8 cellular contexts compared by ENCODE assay signal in the genomic region with DNA sequence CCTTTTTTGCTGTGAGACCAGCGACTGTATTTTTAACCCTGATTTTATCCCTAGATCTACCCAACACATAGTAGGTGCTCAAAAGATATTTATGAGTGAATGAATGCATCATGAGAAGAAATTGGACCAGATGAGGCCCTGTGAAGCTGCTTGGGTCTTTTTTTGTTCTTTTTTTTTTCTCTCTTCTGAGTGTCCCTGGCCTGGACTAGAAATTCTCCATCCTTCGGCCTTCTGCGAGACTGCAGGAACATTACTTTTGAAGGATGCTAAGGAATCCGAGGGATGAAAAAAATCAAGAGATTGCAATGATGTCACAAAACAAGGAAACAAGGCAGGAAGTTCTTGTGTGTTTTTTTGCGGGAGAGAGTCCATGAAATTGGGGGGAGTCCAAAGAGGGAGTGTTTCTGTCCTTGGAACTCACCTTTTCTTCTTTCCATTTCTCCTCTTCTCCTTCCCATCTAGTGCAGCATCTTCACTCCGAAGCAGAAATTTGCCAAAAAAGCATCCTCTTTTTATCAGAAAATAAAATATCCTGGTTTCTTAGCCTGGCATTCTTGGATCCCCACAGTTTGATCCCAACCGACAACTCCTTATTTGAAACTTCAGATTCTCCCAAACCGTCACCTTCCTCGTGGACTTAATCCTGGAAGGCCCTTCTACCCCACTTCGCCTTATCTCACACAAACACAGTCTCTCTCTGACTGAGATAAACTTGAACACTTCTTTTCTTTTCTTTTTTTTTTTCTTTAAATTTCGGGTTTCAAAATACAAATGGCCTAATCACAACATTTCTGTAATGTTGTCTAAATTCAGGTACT. TPM values are rescaled to one million over a fixed set of nuclear protein-coding genes. Genes with fewer than 3 reads are reported as not detected.
DNase-seq lines count a peak whose midpoint lies in the region; ATAC-seq and TF ChIP-seq lines count a peak whose summit lies in the region.

No MANE protein-coding gene starts in this region.

- peaks cover 3% of the 10 kb centered on the region for H3K9me3 Mint-ChIP-seq in activated naive CD8-positive, alpha-beta T cell treated with anti-CD3 and anti-CD28 coated beads for 36 hours

- peaks cover 47% of the 10 kb centered on the region for H3K4me1 Mint-ChIP-seq in activated naive CD8-positive, alpha-beta T cell treated with anti-CD3 and anti-CD28 coated beads for 36 hours

- H3K27me3 Mint-ChIP-seq in activated naive CD8-positive, alpha-beta T cell treated with anti-CD3 and anti-CD28 coated beads for 36 hours, result no peaks in the 10 kb centered on the region

- H3K9me3 ChIP-seq in BE2C (no peaks in the 10 kb centered on the region), hepatocyte (ENCODE audit: low read depth) (no peaks in the 10 kb centered on the region)

- 57% methylated on average over 11 of the region's 11 CpGs for WGBS in hepatocyte (ENCODE audit: low lambda C conversion rate, missing lambda C conversion rate)

- ATAC-seq in HG03097 (IDR thresholded peaks at IDR 0.05; ENCODE audit: low FRiP score, unreplicated experiment) (peak; percentile 4), HG02973 (IDR thresholded peaks at IDR 0.05; ENCODE audit: unreplicated experiment) (no peak)

- H3K36me3 Mint-ChIP-seq in activated naive CD8-positive, alpha-beta T cell treated with anti-CD3 and anti-CD28 coated beads for 36 hours, result peaks cover 10% of the 10 kb centered on the region

- no peak for DNase-seq in BE2C
- DNase-seq in activated naive CD8-positive, alpha-beta T cell treated with anti-CD3 and anti-CD28 coated beads for 36 hours, result no peak
- DNase-seq in hepatocyte (ENCODE audit: low spot score), result no peak
- no peak for DNase-seq in NCI-H2107 (lab: John Stamatoyannopoulos, UW)
- no peak for DNase-seq in germinal center (ENCODE audit: low spot score)

- TF ChIP-seq CTCF in BE2C (IDR thresholded peaks at IDR 0.05; ENCODE audit: low read depth, low read length) (no peak), hepatocyte (IDR thresholded peaks at IDR 0.05; ENCODE audit: poor library complexity) (no peak)

- peak overlapping the region; percentile 94 for H3K4me3 Mint-ChIP-seq in activated naive CD8-positive, alpha-beta T cell treated with anti-CD3 and anti-CD28 coated beads for 36 hours

- no peaks in the 10 kb centered on the region for H3K9me2 ChIP-seq in hepatocyte (replicated peaks; ENCODE audit: insufficient read depth)

- no peaks in the 10 kb centered on the region for H4K20me1 ChIP-seq in hepatocyte (ENCODE audit: insufficient read depth, poor library complexity, severe bottlenecking)

- H3K27ac ChIP-seq in hepatocyte (peak overlapping the region; percentile 95), skin epidermis (peak overlapping the region; percentile 76 to 98 (median 95))

- H3K36me3 ChIP-seq in BE2C (no peaks in the 10 kb centered on the region), hepatocyte (replicated peaks; ENCODE audit: insufficient read depth, low read depth) (no peaks in the 10 kb centered on the region)

- peaks cover 3% of the 10 kb centered on the region; the same call in 1 of the 2 replicates for H3K27me3 ChIP-seq in BE2C
- no peaks in the 10 kb centered on the region for H3K27me3 ChIP-seq in hepatocyte

- H3K79me2 ChIP-seq in hepatocyte, result peaks cover 35% of the 10 kb centered on the region

- peak overlapping the region; percentile 97 for H3K27ac Mint-ChIP-seq in activated naive CD8-positive, alpha-beta T cell treated with anti-CD3 and anti-CD28 coated beads for 36 hours

- H3K4me2 ChIP-seq in hepatocyte, result peak overlapping the region; percentile 77

- H3K4me1 ChIP-seq in BE2C, result no peaks in the 10 kb centered on the region
- H3K4me1 ChIP-seq in hepatocyte (ENCODE audit: insufficient read depth), result peaks cover 22% of the 10 kb centered on the region

- H2AFZ ChIP-seq in hepatocyte, result peak overlapping the region; percentile 80

- H3K4me3 ChIP-seq in BE2C (ENCODE audit: low read depth, low read length) (peak overlapping the region; percentile 91), hepatocyte (peak overlapping the region; percentile 62), skin epidermis (peak overlapping the region; percentile 73 to 98 (median 87))

RNA-seq across cellular contexts. Expression of gene RUSF1, which starts 0.7 kb away (rescaled TPM):
- 143 TPM for polyA plus RNA-seq in BE2C (2012; ENCODE audit: insufficient read depth, insufficient read length, low read depth)
- 10 to 100 TPM; 36.6 to 37.4 TPM for total RNA-seq in activated naive CD8-positive, alpha-beta T cell treated with anti-CD3 and anti-CD28 coated beads for 36 hours
- total RNA-seq in hepatocyte, result 75.2 and 77.2 TPM in 2 replicates
- 56.6 and 68.0 TPM in 2 replicates for polyA plus RNA-seq in hepatocyte

RNA-seq across cellular contexts. Expression of gene AHSP, which starts 18.8 kb away (rescaled TPM):
- not detected for polyA plus RNA-seq in BE2C (2012; ENCODE audit: insufficient read depth, insufficient read length, low read depth)
- not detected for total RNA-seq in activated naive CD8-positive, alpha-beta T cell treated with anti-CD3 and anti-CD28 coated beads for 36 hours
- total RNA-seq in hepatocyte, result not detected in 2 replicates
- not detected in 2 replicates for polyA plus RNA-seq in hepatocyte

RNA-seq across cellular contexts. Expression of gene SLC5A2, which starts 26.0 kb away (rescaled TPM):
- polyA plus RNA-seq in BE2C (2012; ENCODE audit: insufficient read depth, insufficient read length, low read depth), result 26.9 TPM
- total RNA-seq in activated naive CD8-positive, alpha-beta T cell treated with anti-CD3 and anti-CD28 coated beads for 36 hours, result under 1 TPM in 1 of 2 experiments, not detected in 1; 0.08 TPM
- 2.3 and 2.5 TPM in 2 replicates for total RNA-seq in hepatocyte
- 7.5 and 12.7 TPM in 2 replicates for polyA plus RNA-seq in hepatocyte

RNA-seq across cellular contexts. Expression of gene TGFB1I1, which starts 37.0 kb away (rescaled TPM):
- polyA plus RNA-seq in BE2C (2012; ENCODE audit: insufficient read depth, insufficient read length, low read depth), result 41.8 TPM
- total RNA-seq in activated naive CD8-positive, alpha-beta T cell treated with anti-CD3 and anti-CD28 coated beads for 36 hours, result under 1 TPM; 0.32 to 0.49 TPM
- 14.5 and 15.7 TPM in 2 replicates for total RNA-seq in hepatocyte
- 34.8 and 35.4 TPM in 2 replicates for polyA plus RNA-seq in hepatocyte

RNA-seq across cellular contexts. Expression of gene ARMC5, which starts 49.6 kb away (rescaled TPM):
- polyA plus RNA-seq in BE2C (2012; ENCODE audit: insufficient read depth, insufficient read length, low read depth), result 26.6 TPM
- total RNA-seq in activated naive CD8-positive, alpha-beta T cell treated with anti-CD3 and anti-CD28 coated beads for 36 hours, result 10 to 100 TPM; 13.7 to 14.3 TPM
- total RNA-seq in hepatocyte, result 11.4 and 12.2 TPM in 2 replicates
- 19.4 and 19.6 TPM in 2 replicates for polyA plus RNA-seq in hepatocyte
